25 cellular contexts compared by ENCODE assay signal in the genomic region with DNA sequence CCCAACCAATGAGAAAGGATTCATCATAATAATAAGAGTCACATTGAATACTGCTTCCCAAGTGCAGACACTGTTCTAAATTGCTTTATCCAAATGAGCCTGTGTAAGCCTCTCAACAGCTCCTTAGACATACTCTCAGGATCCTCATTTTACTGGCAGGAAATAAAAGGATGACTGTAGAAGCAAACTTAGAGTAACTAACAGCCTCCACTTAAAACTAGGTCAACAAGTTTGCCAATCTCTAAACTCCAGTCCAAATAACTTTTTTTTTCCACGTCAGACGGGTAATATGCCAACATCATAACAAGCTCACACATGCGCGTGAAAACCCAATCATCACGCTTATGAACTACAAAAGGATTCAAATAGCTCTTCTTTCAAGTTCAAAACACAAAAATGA. TPM values are rescaled to one million over a fixed set of nuclear protein-coding genes. Genes with fewer than 3 reads are reported as not detected.
DNase-seq lines count a peak whose midpoint lies in the region; ATAC-seq and TF ChIP-seq lines count a peak whose summit lies in the region.
"Had no signal": no experiment of that assay in that cellular context is flagged by ENCODE, and none has a peak within 500 bp of the region (broad histone marks: within the 10 kb centered on the region; RNA-seq: fewer than 3 reads in every experiment).

No MANE protein-coding gene starts in this region.

- ATAC-seq in omental fat pad (ENCODE audit: low FRiP score) (peak; percentile 71), HG02938 (IDR thresholded peaks at IDR 0.05; ENCODE audit: unreplicated experiment) (no peak), GM18502 (IDR thresholded peaks at IDR 0.05; ENCODE audit: poor library complexity, unreplicated experiment) (no peak), HG02870 (IDR thresholded peaks at IDR 0.05; ENCODE audit: unreplicated experiment) (no peak)
- ATAC-seq: activated naive CD4-positive, alpha-beta T cell treated with anti-CD3 and anti-CD28 coated beads, Interleukin-2, amount 50 U/mL, for 72 hours; activated T-cell treated with anti-CD3 and anti-CD28 coated beads, Interleukin-2, amount 50 U/mL, for 4 hours; body of pancreas; stimulated activated naive B cell treated with anti-CD40 and anti-IgM and Interleukin-4, amounts not matched to agents 10 μg/mL and 1 μg/mL and 100 μg/mL, for 72 hours had no signal

- H3K4me3 ChIP-seq in A673 (ENCODE audit: low read depth, low read length, poor library complexity, severe bottlenecking) (no peak overlapping the region), fibroblast of mammary gland (ENCODE audit: control insufficient read depth, low read depth, low read length) (no peak overlapping the region)
- H3K4me3 ChIP-seq: body of pancreas, transverse colon had no signal

- intact Hi-C loops in A673 (cut with micrococcal nuclease; ENCODE audit: unreplicated experiment), result loop anchor here (2.0 kb wide), 2 partner anchors 18 to 40 kb away; partner anchors contain the start of gene DCAF4

- POLR2A ChIA-PET in A673 (lab: Charles Lee; ENCODE audit: low non-redundant PET), result interaction anchor here (0.7 kb wide), 1 partner anchor 383 kb away, joined by 6 read pairs; no protein-coding TSS in a partner anchor

- TF ChIP-seq CTCF in A673 (conservative IDR thresholded peaks at IDR 0.05; ENCODE audit: low read depth, low read length) (no peak), fibroblast of mammary gland (conservative IDR thresholded peaks at IDR 0.05; ENCODE audit: control insufficient read depth, insufficient read depth, low read depth, low read length) (no peak), omental fat pad (IDR thresholded peaks at IDR 0.05) (no peak)

- CTCF ChIA-PET in A673 (lab: Charles Lee), result no interaction called here

- H3K27ac ChIP-seq in A673 (ENCODE audit: low read depth, low read length, poor library complexity, severe bottlenecking), result no peak overlapping the region
- H3K27ac ChIP-seq: body of pancreas, transverse colon, WERI-Rb-1 had no signal

- BruUV-seq in A673 (replicated peaks; lab: Mats Ljungman, UMichigan), result no TSS peak

- peak; percentile 45 for DNase-seq in A673 (ENCODE audit: low spot score)
- DNase-seq in MV-4-11 (lab: John Stamatoyannopoulos, UW), result peak; percentile 33
- DNase-seq in fibroblast of mammary gland (ENCODE audit: low read depth), result peak; percentile 30
- no peak for DNase-seq in omental fat pad (ENCODE audit: low spot score)
- DNase-seq in NK-92 (lab: John Stamatoyannopoulos, UW; ENCODE audit: unreplicated experiment), result no peak
- DNase-seq: ACHN; activated CD4-positive, alpha-beta memory T cell treated with anti-CD3 and anti-CD28 coated beads, Interleukin-2, amount 10 ng/mL, durations not matched to agents 7 days and 5 days; activated T-cell treated with anti-CD3 and anti-CD28 coated beads, Interleukin-2, amount 50 U/mL, for 4 hours; body of pancreas; CD4-positive, CD25-positive, alpha-beta regulatory T cell; DMS53; head of caudate nucleus; mesendoderm; MM.1S; NCI-H1930; NCI-H510A; nephron progenitor cell; stimulated activated CD4-positive, alpha-beta T cell treated with anti-CD3 and anti-CD28 coated beads, Interleukin-15, amount 100 ng/mL, for 24 hours; stimulated activated naive B cell treated with anti-CD40 and anti-IgM and Interleukin-4, amounts not matched to agents 10 μg/mL and 1 μg/mL and 100 μg/mL, for 72 hours; transverse colon; WERI-Rb-1 had no signal

- H3K36me3 ChIP-seq in A673 (ENCODE audit: insufficient read depth, low read length, poor library complexity, severe bottlenecking), result no peaks in the 10 kb centered on the region
- H3K36me3 ChIP-seq: transverse colon, WERI-Rb-1 had no signal

- no peaks in the 10 kb centered on the region for H3K9me3 ChIP-seq in A673 (ENCODE audit: low read depth, low read length, poor library complexity, severe bottlenecking)
- H3K9me3 ChIP-seq: body of pancreas, transverse colon had no signal

- H3K27me3 ChIP-seq in A673 (replicated peaks; ENCODE audit: insufficient read depth, low read depth, low read length, poor library complexity), result no peaks in the 10 kb centered on the region
- H3K27me3 ChIP-seq: body of pancreas, transverse colon had no signal

- H3K4me1 ChIP-seq in A673 (ENCODE audit: insufficient read depth, low read length, poor library complexity, severe bottlenecking), result peaks cover 33% of the 10 kb centered on the region

RNA-seq across cellular contexts. Expression of gene DPF3, which starts 15.3 kb away (rescaled TPM):
- total RNA-seq in A673 (2021) (15.7 and 17.6 TPM in 2 replicates), omental fat pad (1 to 10 TPM in 1 of 4 donors, under 1 TPM in 3; 0.19 to 3.8 (median 0.58) TPM)

RNA-seq across cellular contexts. Expression of gene DCAF4, which starts 17.1 kb away (rescaled TPM):
- total RNA-seq in A673 (2021), result 23.4 and 25.1 TPM in 2 replicates
- total RNA-seq in omental fat pad, result 10 to 100 TPM; 15.7 to 50.1 (median 16.4) TPM

Comparison
In these comparisons a context has a peak if more than half of its experiments do, and no peak if none do; other contexts are left out.
1. DNase-seq: peak in A673 (single experiment), MV-4-11 (single experiment) and fibroblast of mammary gland (single experiment); none in omental fat pad (single experiment) and NK-92 (single experiment).